ENCODE assay signal across 10 cellular contexts in genomic region chr5:128782446-128782845, GRCh38.
DNase-seq lines count a peak whose midpoint lies in the region; TF ChIP-seq lines count a peak whose summit lies in the region.
"Had no signal": no experiment of that assay in that cellular context is flagged by ENCODE, and none has a peak within 500 bp of the region (broad histone marks: within the 10 kb centered on the region; RNA-seq: fewer than 3 reads in every experiment).

No MANE protein-coding gene starts in this region.

- H4K8ac ChIP-seq in H9 (replicated peaks; ENCODE audit: insufficient read length, low read depth, low read length) = no peak overlapping the region

- POLR2A ChIA-PET in BJ (lab: Charles Lee) = no interaction called here

- no peak overlapping the region for H3K4me3 Mint-ChIP-seq in H9
- H3K4me3 Mint-ChIP-seq: nephron had no signal

- no peak overlapping the region for H3K9ac ChIP-seq in H9 (ENCODE audit: extremely low read depth, insufficient read length, low read length)

- H3K36me3 Mint-ChIP-seq in H9 (ENCODE audit: insufficient read depth in 1 of 3, low read depth in 3 of 3) = 0 out of 7 replicates have a peak, but pooled peaks cover 0 to 6% (median 0%) of the 10 kb centered on the region in 3 experiments

- peaks cover 4% of the 10 kb centered on the region; the same call in 1 of the 2 replicates for H3K4me1 ChIP-seq in H9 (ENCODE audit: insufficient read depth, low read length)

- peak; percentile 72 for DNase-seq in BJ (ENCODE audit: low read depth)
- peak; percentile 39 for DNase-seq in RPMI7951 (ENCODE audit: low read depth)
- peak; percentile 87 for DNase-seq in fibroblast of mammary gland (ENCODE audit: low read depth)
- DNase-seq in pons (ENCODE audit: low spot score) = peak; percentile 84
- no peak for DNase-seq in occipital lobe (lab: John Stamatoyannopoulos, UW)
- DNase-seq in UCSD-AML1 (lab: John Stamatoyannopoulos, UW; ENCODE audit: unreplicated experiment) = no peak
- DNase-seq in H9 = no peak
- no peak for DNase-seq in middle frontal gyrus (ENCODE audit: extremely low spot score, low spot score)

- H3K27me3 ChIP-seq in BJ (ENCODE audit: control insufficient read depth, insufficient read depth, low read length) = no peaks in the 10 kb centered on the region
- no peaks in the 10 kb centered on the region for H3K27me3 ChIP-seq in H9 (ENCODE audit: insufficient read depth, low read length)
- H3K27me3 ChIP-seq: cardiac muscle cell had no signal

- H3K23ac ChIP-seq in H9 (ENCODE audit: insufficient read length, low read depth, low read length) = no peak overlapping the region

- peaks cover 16 to 21% of the 10 kb centered on the region in 2 experiments for H3K4me1 Mint-ChIP-seq in H9

- no peaks in the 10 kb centered on the region for H3K79me2 ChIP-seq in H9 (ENCODE audit: insufficient read depth, low read length)

- no peaks in the 10 kb centered on the region for H3K36me3 ChIP-seq in BJ (ENCODE audit: control insufficient read depth, insufficient read depth, low read length)
- H3K36me3 ChIP-seq: cardiac muscle cell had no signal

- H4K20me1 ChIP-seq in H9 (ENCODE audit: control insufficient read depth, insufficient read depth, insufficient read length) = no peaks in the 10 kb centered on the region

- no peak overlapping the region for H4K91ac ChIP-seq in H9 (ENCODE audit: insufficient read length, low read depth, low read length)

- H3K79me1 ChIP-seq in H9 (ENCODE audit: insufficient read depth, low read depth, low read length, poor library complexity, severe bottlenecking) = no peaks in the 10 kb centered on the region

- no peak for TF ChIP-seq CTCF in BJ (IDR thresholded peaks at IDR 0.05; ENCODE audit: insufficient read depth, low read depth, low read length)
- TF ChIP-seq CTCF in fibroblast of mammary gland (conservative IDR thresholded peaks at IDR 0.05; ENCODE audit: control insufficient read depth, insufficient read depth, low read depth, low read length) = no peak
- no peak for TF ChIP-seq CTCF in H9 (conservative IDR thresholded peaks at IDR 0.05)

- no peak overlapping the region for H3K27ac Mint-ChIP-seq in H9

- H4K5ac ChIP-seq in H9 (ENCODE audit: insufficient read length, low read depth, low read length) = no peak overlapping the region

- no peak overlapping the region for H3K4me2 ChIP-seq in H9 (ENCODE audit: insufficient read depth, insufficient read length, low read length)

- no peaks in the 10 kb centered on the region for H3K23me2 ChIP-seq in H9 (ENCODE audit: insufficient read length, low read depth, low read length, poor library complexity, severe bottlenecking)

- H3K4me3 ChIP-seq in BJ (ENCODE audit: low read depth, low read length) (no peak overlapping the region), fibroblast of mammary gland (ENCODE audit: control insufficient read depth, low read depth, low read length) (no peak overlapping the region)
- H3K4me3 ChIP-seq: cardiac muscle cell had no signal

- no peak overlapping the region for H2BK12ac ChIP-seq in H9 (ENCODE audit: insufficient read length, low read depth, low read length)

- H3K56ac ChIP-seq in H9 (ENCODE audit: insufficient read length, low read depth, low read length) = no peak overlapping the region

- no peak overlapping the region for H2AFZ ChIP-seq in H9 (ENCODE audit: low read length)

- CTCF ChIA-PET in BJ (lab: Yijun Ruan, JAX) = no interaction called here

- H3K9me3 ChIP-seq in H9 (ENCODE audit: control insufficient read depth, low read depth, low read length) = no peaks in the 10 kb centered on the region

- H3K4ac ChIP-seq in H9 (ENCODE audit: low read depth, low read length) = no peak overlapping the region

- H3K27me3 Mint-ChIP-seq in H9 (ENCODE audit: low read depth) = no peaks in the 10 kb centered on the region

- no peak overlapping the region for H2BK120ac ChIP-seq in H9 (ENCODE audit: low read depth, low read length, poor library complexity, severe bottlenecking)

- H3K9me3 Mint-ChIP-seq in H9 = peaks cover 2 to 10% of the 10 kb centered on the region in 2 experiments; a peak in 4 of 5 replicates

- no peak overlapping the region for H2BK15ac ChIP-seq in H9 (ENCODE audit: low read depth, low read length)

- H3K14ac ChIP-seq in H9 (ENCODE audit: insufficient read depth, low read length) = no peak overlapping the region

- H3T11ph ChIP-seq in H9 (ENCODE audit: low read length) = no peak overlapping the region

- WGBS in H9 (ENCODE audit: extremely low coverage, insufficient read length, low lambda C conversion rate) = no CpG with 5 or more reads among the region's 4 CpGs

- no peak overlapping the region for H2AK5ac ChIP-seq in H9 (ENCODE audit: insufficient read length, low read length)

- H3K27ac ChIP-seq in H9 (ENCODE audit: insufficient read length, low read depth, low read length) = no peak overlapping the region
- H3K27ac ChIP-seq: cardiac muscle cell had no signal

- H3K18ac ChIP-seq in H9 (ENCODE audit: insufficient read length, low read depth, low read length) = no peak overlapping the region

- no peak overlapping the region for H2BK20ac ChIP-seq in H9 (ENCODE audit: low read depth, low read length, poor library complexity, severe bottlenecking)

- H2BK5ac ChIP-seq in H9 (ENCODE audit: insufficient read length, low read length) = no peak overlapping the region

Comparison
In these comparisons a context has a peak if more than half of its experiments do, and no peak if none do; other contexts are left out.
1. DNase-seq: peak in BJ (single experiment), RPMI7951 (single experiment), fibroblast of mammary gland (single experiment) and pons (single experiment); none in occipital lobe (single experiment), UCSD-AML1 (single experiment), H9 (single experiment) and middle frontal gyrus (single experiment).